ENCODE assay signal across 28 cellular contexts in the genomic region with DNA sequence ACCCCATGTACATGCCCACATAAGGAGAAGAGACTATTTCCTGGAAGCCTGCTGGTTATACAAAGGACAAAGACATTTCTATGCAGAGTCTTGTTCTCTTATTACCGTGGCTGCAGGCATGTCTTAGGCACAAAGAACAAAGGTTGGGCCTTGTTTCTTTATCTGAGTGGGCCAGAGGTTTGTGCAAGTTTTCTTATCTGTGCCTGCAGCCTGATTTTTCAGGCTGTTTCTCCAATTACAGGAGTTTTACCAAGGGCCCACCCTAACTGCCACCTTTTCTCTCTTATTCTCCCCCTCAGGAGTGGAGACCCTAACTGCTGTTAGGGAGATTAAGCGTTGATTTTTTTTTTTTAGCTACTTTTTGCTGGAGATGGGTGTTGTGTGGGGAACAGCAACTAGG. TPM values are rescaled to one million over a fixed set of nuclear protein-coding genes. Genes with fewer than 3 reads are reported as not detected.
"Had no signal": no experiment of that assay in that cellular context is flagged by ENCODE, and none has a peak within 500 bp of the region (broad histone marks: within the 10 kb centered on the region; RNA-seq: fewer than 3 reads in every experiment).

No MANE protein-coding gene starts in this region.

- H3K4me1 ChIP-seq: ascending aorta, esophagus squamous epithelium, pancreas, prostate gland, sigmoid colon, uterus had no signal

- H3K27me3 ChIP-seq: ascending aorta, esophagus squamous epithelium, sigmoid colon, uterus had no signal

- H3K36me3 ChIP-seq: ascending aorta, esophagus squamous epithelium, pancreas, prostate gland, sigmoid colon, uterus had no signal

- H3K9me3 ChIP-seq: ascending aorta, esophagus squamous epithelium, pancreas, prostate gland, sigmoid colon, uterus had no signal

- H3K27ac ChIP-seq: ascending aorta, esophagus squamous epithelium, pancreas, prostate gland, sigmoid colon, uterus had no signal

- DNase-seq: activated CD4-positive, alpha-beta memory T cell treated with anti-CD3 and anti-CD28 coated beads for 36 hours; activated CD4-positive, alpha-beta T cell treated with anti-CD3 and anti-CD28 coated beads, Interleukin-2, amount 10 ng/mL, durations not matched to agents 24 days and 14 days; activated CD4-positive, CD25-positive, alpha-beta regulatory T cell treated with anti-CD3 and anti-CD28 coated beads, Interleukin-2, amount 50 U/mL, for 72 hours; activated CD8-positive, alpha-beta memory T cell treated with anti-CD3 and anti-CD28 coated beads, Interleukin-2, amount 50 U/mL, for 4 hours; activated gamma-delta T cell; activated naive CD4-positive, alpha-beta T cell treated with anti-CD3 and anti-CD28 coated beads, Interleukin-2, amount 10 ng/mL, durations not matched to agents 7 days and 5 days; activated naive CD8-positive, alpha-beta T cell treated with anti-CD3 and anti-CD28 coated beads, Interleukin-2, amount 10 ng/mL, durations not matched to agents 7 days and 5 days; activated T-cell treated with anti-CD3 and anti-CD28 coated beads, Interleukin-2, amount 50 U/mL, for 24 hours; central memory CD4-positive, alpha-beta T cell; endodermal cell; esophagus squamous epithelium; glutamatergic neuron; hippocampal formation; naive B cell; nucleus accumbens; pancreas; retina; sigmoid colon; small intestine; stimulated activated CD4-positive, alpha-beta T cell treated with anti-CD3 and anti-CD28 coated beads, Interleukin-4, amount 100 ng/mL, for 24 hours; uterus had no signal

- ATAC-seq: pancreas; stimulated activated effector memory CD8-positive, alpha-beta T cell treated with anti-CD3 and anti-CD28 coated beads, Interleukin-12 subunit alpha, Interleukin-12 subunit beta, amount 100 ng/mL, for 72 hours had no signal

- H3K4me3 ChIP-seq: ascending aorta, esophagus squamous epithelium, pancreas, prostate gland, sigmoid colon, uterus had no signal

RNA-seq across cellular contexts. Expression of gene TENT5D, which starts 3.5 kb away (rescaled TPM):
- total RNA-seq: activated CD4-positive, alpha-beta memory T cell treated with anti-CD3 and anti-CD28 coated beads for 36 hours; activated CD4-positive, alpha-beta T cell treated with anti-CD3 and anti-CD28 coated beads, Interleukin-2, amount 10 ng/mL, durations not matched to agents 24 days and 14 days; activated CD8-positive, alpha-beta memory T cell treated with anti-CD3 and anti-CD28 coated beads for 36 hours; activated naive CD8-positive, alpha-beta T cell treated with anti-CD3 and anti-CD28 coated beads, Interleukin-2, amount 10 ng/mL, durations not matched to agents 7 days and 5 days; ascending aorta; esophagus squamous epithelium; frontal cortex; mesothelial cell of epicardium; pancreas; sigmoid colon; subcutaneous adipose tissue; uterus had no signal
